21 cellular contexts compared by ENCODE assay signal in the genomic region with DNA sequence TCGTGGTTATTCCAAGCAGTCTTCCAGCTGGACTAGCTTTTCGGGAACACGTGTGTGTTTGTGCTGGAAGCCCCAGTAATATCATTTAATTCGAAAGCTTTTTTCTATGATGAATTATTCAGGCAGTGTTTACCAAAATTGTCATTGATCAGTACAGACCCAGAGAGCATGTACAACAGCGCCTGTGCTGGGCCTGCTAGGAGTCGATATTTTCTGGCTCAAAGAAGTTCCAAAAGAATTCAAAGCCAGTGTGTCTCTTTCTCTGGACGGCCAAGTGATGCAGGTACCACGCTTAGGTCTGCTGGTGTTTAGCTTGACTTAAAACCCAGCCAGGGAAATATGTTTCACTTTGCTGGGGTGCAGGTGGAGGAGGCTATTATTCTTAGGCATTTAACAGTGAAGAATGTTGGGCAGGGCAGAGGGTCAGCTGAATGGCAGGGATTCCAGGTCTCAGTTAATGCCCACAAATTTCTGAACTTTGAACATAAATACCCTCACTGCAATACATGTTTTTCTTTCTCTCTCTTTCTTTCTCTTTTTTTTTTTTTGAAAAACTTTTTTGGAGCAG.
"Had no signal": no experiment of that assay in that cellular context is flagged by ENCODE, and none has a peak within 500 bp of the region (broad histone marks: within the 10 kb centered on the region; RNA-seq: fewer than 3 reads in every experiment).

No MANE protein-coding gene starts in this region.

- H3K27ac ChIP-seq: breast epithelium had no signal

- H3K4me3 ChIP-seq: breast epithelium, MG63 had no signal

- ATAC-seq: activated CD8-positive, alpha-beta memory T cell treated with anti-CD3 and anti-CD28 coated beads, Interleukin-2, amount 10 ng/mL, durations not matched to agents 7 days and 5 days had no signal

- H3K27me3 ChIP-seq: breast epithelium, MG63 had no signal

- H3K9me3 ChIP-seq: breast epithelium, MG63 had no signal

- DNase-seq: activated B cell treated with CpG ODN at 0.5 μM for 24 hours; activated CD4-positive, alpha-beta T cell treated with anti-CD3 and anti-CD28 coated beads for 1 hour; activated CD4-positive, alpha-beta T cell treated with anti-CD3 and anti-CD28 coated beads, Interleukin-2, amount 10 ng/mL, durations not matched to agents 24 days and 14 days; activated CD4-positive, alpha-beta T cell treated with anti-CD3 and anti-CD28 coated beads, Interleukin-2, amount 50 U/mL, for 48 hours; activated CD8-positive, alpha-beta memory T cell treated with anti-CD3 and anti-CD28 coated beads, Interleukin-2, amount 10 ng/mL, durations not matched to agents 7 days and 5 days; activated effector memory CD4-positive, alpha-beta T cell treated with Interleukin-2 at 50 U/mL for 16 hours; activated naive CD4-positive, alpha-beta T cell; activated T-cell treated with anti-CD3 and anti-CD28 coated beads, Interleukin-2, amount 50 U/mL, for 24 hours; aorta; MG63; MV-4-11; NCI-H1092 treated with DMSO at 0.1 percent for 48 hours; NCI-H1417 treated with DMSO at 0.1 percent for 48 hours; NCI-H1694; NCI-H2029; NCI-H345; NCI-H510A; NCI-H69; SHP77 treated with DMSO at 0.1 percent for 48 hours; T1000 had no signal

- H3K36me3 ChIP-seq: breast epithelium, MG63 had no signal
